27 cellular contexts compared by ENCODE assay signal in the genomic region with DNA sequence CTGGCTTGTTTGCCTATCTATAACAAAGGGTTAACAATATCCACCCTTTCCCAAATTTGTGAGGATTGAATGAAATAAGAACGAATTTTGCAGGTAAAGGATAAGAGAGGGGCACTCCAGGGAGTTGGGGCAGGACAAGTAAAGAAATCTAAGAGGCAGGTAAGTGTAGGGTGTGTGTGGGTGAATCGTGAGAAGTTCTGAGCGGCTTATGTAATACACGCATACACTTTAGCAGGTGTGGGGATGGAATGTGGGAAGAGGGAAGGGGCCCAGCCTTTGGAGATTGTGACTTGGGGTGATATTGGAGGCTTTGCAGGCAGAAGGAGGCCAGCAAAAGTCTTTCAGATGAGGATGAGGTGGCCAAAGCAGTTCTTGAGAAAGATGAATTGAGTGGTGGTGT.
"Had no signal": no experiment of that assay in that cellular context is flagged by ENCODE, and none has a peak within 500 bp of the region (broad histone marks: within the 10 kb centered on the region; RNA-seq: fewer than 3 reads in every experiment).

No MANE protein-coding gene starts in this region.

- H3K27ac ChIP-seq: neutrophil, pancreas, prostate gland, right lobe of liver, sigmoid colon, suprapubic skin, testis, tibial artery, transverse colon, upper lobe of left lung, uterus had no signal

- FAIRE-seq: pancreas, small intestine had no signal

- H3K27ac Mint-ChIP-seq: naive thymus-derived CD8-positive, alpha-beta T cell; natural killer cell treated with Interleukin-12 subunit alpha and Interleukin-12 subunit beta and Interleukin-15 and Interleukin-18, amount 100 ng/mL, for 72 hours; stimulated activated memory B cell treated with anti-CD40 and anti-IgM and Interleukin-4, amounts not matched to agents 10 μg/mL and 1 μg/mL and 100 μg/mL, for 72 hours; stimulated activated naive CD8-positive, alpha-beta T cell treated with anti-CD3 and anti-CD28 coated beads, Interleukin-15, amount 100 ng/mL, for 72 hours had no signal

- H3K27me3 Mint-ChIP-seq: naive thymus-derived CD8-positive, alpha-beta T cell; natural killer cell treated with Interleukin-12 subunit alpha and Interleukin-12 subunit beta and Interleukin-15 and Interleukin-18, amount 100 ng/mL, for 72 hours; stimulated activated memory B cell treated with anti-CD40 and anti-IgM and Interleukin-4, amounts not matched to agents 10 μg/mL and 1 μg/mL and 100 μg/mL, for 72 hours; stimulated activated naive CD8-positive, alpha-beta T cell treated with anti-CD3 and anti-CD28 coated beads, Interleukin-15, amount 100 ng/mL, for 72 hours had no signal

- H3K36me3 ChIP-seq: neutrophil, pancreas, prostate gland, right lobe of liver, sigmoid colon, suprapubic skin, tibial artery, transverse colon, upper lobe of left lung, uterus had no signal

- H3K4me3 Mint-ChIP-seq: naive B cell; naive thymus-derived CD8-positive, alpha-beta T cell; natural killer cell treated with Interleukin-12 subunit alpha and Interleukin-12 subunit beta and Interleukin-15 and Interleukin-18, amount 100 ng/mL, for 72 hours; stimulated activated memory B cell treated with anti-CD40 and anti-IgM and Interleukin-4, amounts not matched to agents 10 μg/mL and 1 μg/mL and 100 μg/mL, for 72 hours; stimulated activated naive CD8-positive, alpha-beta T cell treated with anti-CD3 and anti-CD28 coated beads, Interleukin-15, amount 100 ng/mL, for 72 hours had no signal

- DNase-seq: naive B cell; naive thymus-derived CD8-positive, alpha-beta T cell; nucleus accumbens; pancreas; right cardiac atrium; right lobe of liver; sigmoid colon; small intestine; stimulated activated CD4-positive, alpha-beta T cell treated with anti-CD3 and anti-CD28 coated beads, Interleukin-15, amount 100 ng/mL, for 24 hours; stimulated activated CD4-positive, alpha-beta T cell treated with anti-CD3 and anti-CD28 coated beads, Interleukin-2, amount 100 ng/mL, for 24 hours; stimulated activated CD4-positive, alpha-beta T cell treated with anti-CD3 and anti-CD28 coated beads, Interleukin-2, amount 100 ng/mL, for 48 hours; stimulated activated CD4-positive, alpha-beta T cell treated with anti-CD3 and anti-CD28 coated beads, Interleukin-4, amount 100 ng/mL, for 4 hours; stimulated activated CD8-positive, alpha-beta memory T cell treated with anti-CD3 and anti-CD28 coated beads, Interleukin-4, amount 100 ng/mL, for 48 hours; stimulated activated naive CD4-positive, alpha-beta T cell; stimulated activated naive CD8-positive, alpha-beta T cell treated with anti-CD3 and anti-CD28 coated beads, Interleukin-15, amount 100 ng/mL, for 72 hours; stimulated activated naive CD8-positive, alpha-beta T cell treated with anti-CD3 and anti-CD28 coated beads, Interleukin-15, Interleukin-2, amounts not matched to agents 100 U/mL and 50 U/mL, for 24 hours; substantia nigra; testis; tibial artery; transverse colon; upper lobe of left lung; uterus had no signal

- H3K4me1 ChIP-seq: pancreas, prostate gland, right lobe of liver, suprapubic skin, testis, tibial artery, transverse colon, upper lobe of left lung, uterus had no signal

- H3K36me3 Mint-ChIP-seq: naive B cell; naive thymus-derived CD8-positive, alpha-beta T cell; natural killer cell treated with Interleukin-12 subunit alpha and Interleukin-12 subunit beta and Interleukin-15 and Interleukin-18, amount 100 ng/mL, for 72 hours; stimulated activated memory B cell treated with anti-CD40 and anti-IgM and Interleukin-4, amounts not matched to agents 10 μg/mL and 1 μg/mL and 100 μg/mL, for 72 hours had no signal

- H3K9me3 ChIP-seq: neutrophil, pancreas, prostate gland, right lobe of liver, sigmoid colon, suprapubic skin, testis, tibial artery, transverse colon, upper lobe of left lung, uterus had no signal

- H3K4me3 ChIP-seq: pancreas, prostate gland, right lobe of liver, sigmoid colon, suprapubic skin, testis, tibial artery, transverse colon, upper lobe of left lung, uterus had no signal

- H3K27me3 ChIP-seq: neutrophil, pancreas, right lobe of liver, sigmoid colon, suprapubic skin, testis, tibial artery, transverse colon, upper lobe of left lung, uterus had no signal

- H3K4me1 Mint-ChIP-seq: naive B cell; naive thymus-derived CD8-positive, alpha-beta T cell; stimulated activated memory B cell treated with anti-CD40 and anti-IgM and Interleukin-4, amounts not matched to agents 10 μg/mL and 1 μg/mL and 100 μg/mL, for 72 hours; stimulated activated naive CD8-positive, alpha-beta T cell treated with anti-CD3 and anti-CD28 coated beads, Interleukin-15, amount 100 ng/mL, for 72 hours had no signal

- ATAC-seq: naive thymus-derived CD8-positive, alpha-beta T cell; natural killer cell treated with Interleukin-12 subunit alpha and Interleukin-12 subunit beta and Interleukin-15 and Interleukin-18, amount 100 ng/mL, for 72 hours; pancreas; right cardiac atrium; right lobe of liver; stimulated activated memory B cell treated with anti-CD40 and anti-IgM and Interleukin-4, amounts not matched to agents 10 μg/mL and 1 μg/mL and 100 μg/mL, for 72 hours; stimulated activated naive CD8-positive, alpha-beta T cell treated with anti-CD3 and anti-CD28 coated beads, Interleukin-15, amount 100 ng/mL, for 72 hours; stimulated activated naive CD8-positive, alpha-beta T cell treated with anti-CD3 and anti-CD28 coated beads, Interleukin-15, Interleukin-2, amounts not matched to agents 100 U/mL and 50 U/mL, for 24 hours had no signal
